8 cellular contexts compared by ENCODE assay signal in the genomic region with DNA sequence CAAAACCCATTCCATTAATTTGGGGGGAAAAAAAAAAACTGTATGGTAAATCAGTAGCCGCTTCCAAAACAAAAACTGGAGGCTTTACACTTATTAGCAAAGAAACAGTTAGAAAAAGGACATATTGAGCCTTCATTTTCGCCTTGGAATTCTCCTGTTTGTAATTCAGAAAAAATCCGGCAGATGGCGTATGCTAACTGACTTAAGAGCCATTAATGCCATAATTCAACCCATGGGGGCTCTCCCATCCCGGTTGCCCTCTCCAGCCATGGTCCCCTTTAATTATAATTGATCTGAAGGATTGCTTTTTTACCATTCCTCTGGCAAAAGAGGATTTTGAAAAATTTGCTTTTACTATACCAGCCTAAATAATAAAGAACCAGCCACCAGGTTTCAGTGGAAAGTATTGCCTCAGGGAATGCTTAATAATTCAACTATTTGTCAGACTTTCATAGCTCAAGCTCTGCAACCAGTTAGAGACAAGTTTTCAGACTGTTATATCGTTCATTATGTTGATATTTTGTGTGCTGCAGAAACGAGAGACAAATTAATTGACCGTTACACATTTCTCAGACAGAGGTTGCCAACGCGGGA. TPM values are rescaled to one million over a fixed set of nuclear protein-coding genes. Genes with fewer than 3 reads are reported as not detected.
DNase-seq lines count a peak whose midpoint lies in the region; ATAC-seq and TF ChIP-seq lines count a peak whose summit lies in the region.

No MANE protein-coding gene starts in this region.

- POLR2A ChIA-PET in PC-3 (lab: Charles Lee; ENCODE audit: unreplicated experiment): no interaction called here

- no peaks in the 10 kb centered on the region for H3K79me2 ChIP-seq in PC-3 (ENCODE audit: low read length)

- no peak overlapping the region for H3K27ac ChIP-seq in PC-3 (ENCODE audit: low read length)
- no peak overlapping the region for H3K27ac ChIP-seq in esophagus squamous epithelium
- no peak overlapping the region for H3K27ac ChIP-seq in prostate gland

- H3K9me2 ChIP-seq in PC-3 (replicated peaks; ENCODE audit: low read length): no peaks in the 10 kb centered on the region

- TF ChIP-seq CTCF in GM06990 (IDR thresholded peaks at IDR 0.05; ENCODE audit: insufficient read depth, low read length, poor library complexity, severe bottlenecking) (peak; percentile 38), PC-3 (conservative IDR thresholded peaks at IDR 0.05; ENCODE audit: low read depth, low read length) (peak; percentile 76), esophagus squamous epithelium (IDR thresholded peaks at IDR 0.05) (peak; percentile 64 to 80 (median 78)), prostate gland (IDR thresholded peaks at IDR 0.05) (peak; percentile 54 to 62 (median 59))

- DNase-seq in GM06990 (ENCODE audit: extremely low read depth, insufficient read length) (no peak), PC-3 (peak; percentile 91), esophagus squamous epithelium (lab: John Stamatoyannopoulos, UW) (no peak), prostate gland (ENCODE audit: low spot score) (peak; percentile 27), NCI-H82 (lab: John Stamatoyannopoulos, UW) (no peak), DMS79 treated with DMSO at 0.1 percent for 48 hours (lab: John Stamatoyannopoulos, UW) (no peak), HuH-7.5 (ENCODE audit: low spot score) (no peak)
- no peak for DNase-seq in stimulated activated CD8-positive, alpha-beta memory T cell treated with anti-CD3 and anti-CD28 coated beads, Interleukin-4, amount 100 ng/mL, for 48 hours

- TF ChIP-seq POLR2A in esophagus squamous epithelium (IDR thresholded peaks at IDR 0.05) (no peak), prostate gland (IDR thresholded peaks at IDR 0.05) (no peak)

- intact Hi-C loops in PC-3 (cut with micrococcal nuclease): loop anchor here (1.0 to 2.0 kb wide), 2 partner anchors 11 to 107 kb away; no protein-coding TSS in a partner anchor
- intact Hi-C loops in esophagus squamous epithelium (cut with DNase I): no loop called here
- intact Hi-C loops in prostate gland (cut with DNase I): no loop called here

- H3K4me1 ChIP-seq in PC-3 (ENCODE audit: insufficient read depth, low read length) (no peaks in the 10 kb centered on the region), esophagus squamous epithelium (peaks cover 0 to 21% (median 0%) of the 10 kb centered on the region in 3 donors), prostate gland (replicated peaks) (no peaks in the 10 kb centered on the region)

- no peaks in the 10 kb centered on the region for H3K27me3 ChIP-seq in GM06990 (replicated peaks; ENCODE audit: control insufficient read depth, insufficient read depth, low read length)
- H3K27me3 ChIP-seq in PC-3 (ENCODE audit: low read length): no peaks in the 10 kb centered on the region
- H3K27me3 ChIP-seq in esophagus squamous epithelium: no peaks in the 10 kb centered on the region
- H3K27me3 ChIP-seq in prostate gland (replicated peaks; ENCODE audit: insufficient read depth): no peaks in the 10 kb centered on the region

- H3K9ac ChIP-seq in PC-3 (ENCODE audit: low read length): no peak overlapping the region

- H3K4me3 ChIP-seq in GM06990 (replicated peaks; ENCODE audit: low read depth, low read length) (no peak overlapping the region), PC-3 (ENCODE audit: low read length) (no peak overlapping the region), esophagus squamous epithelium (no peak overlapping the region), prostate gland (no peak overlapping the region)

- H3K36me3 ChIP-seq in GM06990 (ENCODE audit: control insufficient read depth, insufficient read depth, low read length) (no peaks in the 10 kb centered on the region), PC-3 (ENCODE audit: low read depth, low read length) (no peaks in the 10 kb centered on the region), esophagus squamous epithelium (no peaks in the 10 kb centered on the region), prostate gland (no peaks in the 10 kb centered on the region)

- no peaks in the 10 kb centered on the region for H3K9me3 ChIP-seq in PC-3 (ENCODE audit: low read length)
- no peaks in the 10 kb centered on the region for H3K9me3 ChIP-seq in esophagus squamous epithelium
- H3K9me3 ChIP-seq in prostate gland: no peaks in the 10 kb centered on the region

- no peaks in the 10 kb centered on the region for H3F3A ChIP-seq in PC-3 (ENCODE audit: low read length, unreplicated experiment)

- H3K4me2 ChIP-seq in PC-3 (ENCODE audit: low read length): no peak overlapping the region

- no peak overlapping the region for H2AFZ ChIP-seq in PC-3 (ENCODE audit: low read length)

- ATAC-seq in PC-3: peak; percentile 38; the same call in 1 of the 2 replicates

- no TSS peak for BruUV-seq in PC-3 (replicated peaks; lab: Mats Ljungman, UMichigan)

- H4K20me1 ChIP-seq in PC-3 (ENCODE audit: low read length): no peaks in the 10 kb centered on the region

- CTCF ChIA-PET in PC-3 (lab: Charles Lee): no interaction called here

- 29 to 31% methylated on average over 10 of the region's 10 CpGs for WGBS in esophagus squamous epithelium, 2 donors
- 35% methylated on average over 10 of the region's 10 CpGs for WGBS in prostate gland

RNA-seq across cellular contexts. Expression of a gene that starts 9.4 kb away (rescaled TPM):
- 2,441 and 2,844 TPM in 2 replicates for total RNA-seq in PC-3 (2014; rRNA removed)
- total RNA-seq in esophagus squamous epithelium: 1,000 to 10,000 TPM in 3 of 4 donors, 100 to 1,000 TPM in 1; 781 to 1,769 (median 1,391) TPM
- 1,000 to 10,000 TPM in 1 of 2 donors, 100 to 1,000 TPM in 1; 839 to 1,589 TPM for total RNA-seq in prostate gland

RNA-seq across cellular contexts. Expression of a gene that starts 18.9 kb away (rescaled TPM):
- 22.8 and 27.6 TPM in 2 replicates for total RNA-seq in PC-3 (2014; rRNA removed)
- total RNA-seq in esophagus squamous epithelium: 10 to 100 TPM; 12.7 to 26.9 (median 18.8) TPM
- 10 to 100 TPM; 20.5 to 21.2 TPM for total RNA-seq in prostate gland

RNA-seq across cellular contexts. Expression of a gene that starts 28.5 kb away (rescaled TPM):
- total RNA-seq in PC-3 (2014; rRNA removed) (12.1 and 14.1 TPM in 2 replicates), esophagus squamous epithelium (1 to 10 TPM; 3.0 to 6.7 (median 5.9) TPM), prostate gland (10 to 100 TPM in 1 of 2 donors, 1 to 10 TPM in 1; 5.5 to 14.7 TPM)

Comparison
In these comparisons a context has a peak if more than half of its experiments do, and no peak if none do; other contexts are left out.
1. DNase-seq: peak in PC-3 (single experiment) and prostate gland (single experiment); none in GM06990 (single experiment), esophagus squamous epithelium (single experiment), NCI-H82 (single experiment), stimulated activated CD8-positive, alpha-beta memory T cell treated with anti-CD3 and anti-CD28 coated beads, Interleukin-4, amount 100 ng/mL, for 48 hours (single experiment), DMS79 treated with DMSO at 0.1 percent for 48 hours (single experiment) and HuH-7.5 (single experiment).
2. Peak in every context shown above with its lines, with median percentiles within 50 percentile points of each other: CTCF ChIP-seq.